In the genomic region with DNA sequence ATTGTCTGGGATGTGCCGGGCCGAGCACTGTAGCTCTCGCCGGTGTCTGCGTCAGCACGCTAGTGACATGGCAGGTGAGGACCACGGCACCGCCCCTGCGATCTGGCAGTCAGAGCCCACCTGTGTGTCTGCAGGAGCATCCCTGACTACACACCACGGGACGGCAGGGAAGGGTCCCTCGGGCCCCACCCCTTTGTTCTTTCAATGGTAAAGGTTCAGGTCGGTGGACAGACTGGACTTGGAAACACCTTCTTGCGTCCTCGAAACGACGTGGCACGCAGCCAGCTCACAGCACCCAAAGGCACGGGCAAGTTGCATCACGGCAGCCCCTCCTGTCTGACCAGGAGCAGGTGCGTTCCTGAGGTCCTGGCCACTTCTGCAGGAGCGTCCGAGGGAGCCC, we compare ENCODE assay signal across 14 cellular contexts. TPM values are rescaled to one million over a fixed set of nuclear protein-coding genes. Genes with fewer than 3 reads are reported as not detected.
DNase-seq lines count a peak whose midpoint lies in the region; ATAC-seq and TF ChIP-seq lines count a peak whose summit lies in the region.
"Had no signal": no experiment of that assay in that cellular context is flagged by ENCODE, and none has a peak within 500 bp of the region (broad histone marks: within the 10 kb centered on the region; RNA-seq: fewer than 3 reads in every experiment).

No MANE protein-coding gene starts in this region.

- H3K4me3 ChIP-seq in PC-9 (no peak overlapping the region), parathyroid adenoma (ENCODE audit: low read depth, low read length) (no peak overlapping the region), ascending aorta (no peak overlapping the region)
- H3K4me3 ChIP-seq: colonic mucosa had no signal

- H3F3A ChIP-seq in PC-9 (ENCODE audit: insufficient read depth, low read depth) = peaks cover 12% of the 10 kb centered on the region; the same call in 1 of the 2 replicates

- no peak overlapping the region for H3K27ac ChIP-seq in PC-9
- no peak overlapping the region for H3K27ac ChIP-seq in parathyroid adenoma
- H3K27ac ChIP-seq in ascending aorta = no peak overlapping the region
- H3K27ac ChIP-seq: colonic mucosa, spleen had no signal

- no TSS peak for BruUV-seq in PC-9 (replicated peaks; lab: Mats Ljungman, UMichigan)

- CTCF ChIA-PET in PC-9 (lab: Charles Lee) = interaction anchor here (0.5 kb wide), 1 partner anchor 15 kb away, joined by 5 read pairs; no protein-coding TSS in a partner anchor

- TF ChIP-seq CTCF in PC-9 (conservative IDR thresholded peaks at IDR 0.05) (no peak), parathyroid adenoma (IDR thresholded peaks at IDR 0.05) (no peak), ascending aorta (IDR thresholded peaks at IDR 0.05) (no peak)

- H3K4me1 ChIP-seq in PC-9 (replicated peaks; ENCODE audit: insufficient read depth) (peaks cover 19% of the 10 kb centered on the region), parathyroid adenoma (peaks cover 11% of the 10 kb centered on the region), ascending aorta (peaks cover 22 to 30% of the 10 kb centered on the region in 2 donors)

- H2AFZ ChIP-seq in PC-9 (no peak overlapping the region), parathyroid adenoma (no peak overlapping the region)

- H3K9me3 ChIP-seq in PC-9 (ENCODE audit: insufficient read depth, low read depth) = no peaks in the 10 kb centered on the region
- H3K9me3 ChIP-seq in parathyroid adenoma (ENCODE audit: control insufficient read depth, low read length) = no peaks in the 10 kb centered on the region
- no peaks in the 10 kb centered on the region for H3K9me3 ChIP-seq in ascending aorta
- H3K9me3 ChIP-seq: colonic mucosa, spleen had no signal

- peak; percentile 47 for DNase-seq in Right ventricle myocardium superior
- DNase-seq in cardiac septum (ENCODE audit: low spot score) = no peak
- DNase-seq in PC-9 = peak in 1 of 2 experiments; percentile 44
- no peak for DNase-seq in activated CD4-positive, alpha-beta T cell treated with anti-CD3 and anti-CD28 coated beads, Interleukin-2, amount 50 U/mL, for 4 hours
- no peak for DNase-seq in ascending aorta (ENCODE audit: low spot score in 2 of 2)
- DNase-seq: activated CD4-positive, alpha-beta memory T cell treated with anti-CD3 and anti-CD28 coated beads, Interleukin-2, amount 10 ng/mL, durations not matched to agents 7 days and 5 days; activated T-cell treated with anti-CD3 and anti-CD28 coated beads, Interleukin-2, amount 50 U/mL, for 24 hours; colonic mucosa; hippocampal formation; NCI-H1930; spleen had no signal

- H3K79me2 ChIP-seq in PC-9 (ENCODE audit: low read depth) (no peaks in the 10 kb centered on the region), parathyroid adenoma (no peaks in the 10 kb centered on the region)

- no peak overlapping the region for H3K9ac ChIP-seq in parathyroid adenoma

- intact Hi-C loops in Right ventricle myocardium superior (cut with DNase I) (no loop called here), cardiac septum (cut with DNase I) (no loop called here), PC-9 (cut with micrococcal nuclease; ENCODE audit: unreplicated experiment) (no loop called here), ascending aorta (cut with DNase I) (no loop called here)

- H4K20me1 ChIP-seq in PC-9 (ENCODE audit: insufficient read depth) = no peaks in the 10 kb centered on the region; the same call in 1 of the 2 replicates

- H3K4me2 ChIP-seq in PC-9 (peak overlapping the region; percentile 61), parathyroid adenoma (ENCODE audit: low read length) (peak overlapping the region; percentile 45)

- ATAC-seq in Right ventricle myocardium superior (ENCODE audit: poor library complexity) = no peak

- H3K36me3 ChIP-seq in PC-9 (ENCODE audit: low read depth) (no peaks in the 10 kb centered on the region), parathyroid adenoma (ENCODE audit: control insufficient read depth, insufficient read depth, low read length) (no peaks in the 10 kb centered on the region), ascending aorta (no peaks in the 10 kb centered on the region)
- H3K36me3 ChIP-seq: colonic mucosa, spleen had no signal

- H3K27me3 ChIP-seq in PC-9 (ENCODE audit: insufficient read depth, low read depth) (peaks cover 49% of the 10 kb centered on the region), parathyroid adenoma (ENCODE audit: control insufficient read depth, insufficient read depth, low read length) (no peaks in the 10 kb centered on the region), ascending aorta (no peaks in the 10 kb centered on the region)

- no peaks in the 10 kb centered on the region for H3K9me2 ChIP-seq in PC-9 (ENCODE audit: insufficient read depth)

- POLR2A ChIA-PET in PC-9 (lab: Charles Lee; ENCODE audit: unreplicated experiment) = no interaction called here

RNA-seq across cellular contexts. Expression of a gene that starts 3.7 kb away (rescaled TPM):
- total RNA-seq in Right ventricle myocardium superior = 1.5 TPM
- total RNA-seq in cardiac septum = 10.2 TPM
- total RNA-seq in PC-9 (2021) = 0.59 and 2.2 TPM in 2 replicates
- 9.7 TPM for total RNA-seq in ascending aorta
- total RNA-seq: activated CD4-positive, alpha-beta memory T cell treated with anti-CD3 and anti-CD28 coated beads, Interleukin-2, amount 10 ng/mL, durations not matched to agents 7 days and 5 days had no signal

RNA-seq across cellular contexts. Expression of a gene that starts 39.0 kb away (rescaled TPM):
- total RNA-seq in Right ventricle myocardium superior = 42.8 TPM
- total RNA-seq in cardiac septum = 39.0 TPM
- 86.4 and 100 TPM in 2 replicates for total RNA-seq in PC-9 (2021)
- total RNA-seq in ascending aorta = 33.2 TPM

RNA-seq across cellular contexts. Expression of a gene that starts 40.4 kb away (rescaled TPM):
- total RNA-seq in Right ventricle myocardium superior (5.6 TPM), cardiac septum (4.8 TPM), PC-9 (2021) (16.8 and 22.7 TPM in 2 replicates), ascending aorta (16.6 TPM)

RNA-seq across cellular contexts. Expression of a gene that starts 46.3 kb away (rescaled TPM):
- total RNA-seq in Right ventricle myocardium superior (not detected), cardiac septum (not detected), PC-9 (2021) (9.1 and 11.9 TPM in 2 replicates), ascending aorta (not detected)
- total RNA-seq: neural crest cell, temporal lobe had no signal
